ENCODE assay signal across 1 cellular context in the genomic region with DNA sequence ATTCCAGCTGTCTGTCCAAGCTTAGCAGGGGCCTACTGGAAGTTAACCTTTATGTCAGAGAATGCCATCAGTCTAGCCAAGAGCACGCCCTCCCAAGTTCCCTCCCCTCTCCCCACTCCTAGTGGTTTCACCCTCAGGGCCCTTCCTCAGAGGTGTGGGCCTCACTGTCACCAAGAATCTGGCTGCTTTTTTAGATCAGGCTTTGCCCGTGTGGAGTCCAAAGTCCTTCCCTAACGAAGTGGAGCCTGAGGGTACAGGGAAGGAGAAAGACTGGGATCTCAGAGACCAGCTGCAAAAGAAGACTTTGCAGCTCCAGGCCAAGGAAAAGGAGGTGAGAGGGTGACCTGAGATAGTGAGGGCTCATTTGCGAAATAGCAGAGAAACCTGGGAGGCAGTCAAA.
TF ChIP-seq lines count a peak whose summit lies in the region.

No MANE protein-coding gene starts in this region.

TF ChIP-seq in GM12878, 131 proteins besides CTCF, POLR2A, EP300 and RAD21:
- TF ChIP-seq, protein P1, sequence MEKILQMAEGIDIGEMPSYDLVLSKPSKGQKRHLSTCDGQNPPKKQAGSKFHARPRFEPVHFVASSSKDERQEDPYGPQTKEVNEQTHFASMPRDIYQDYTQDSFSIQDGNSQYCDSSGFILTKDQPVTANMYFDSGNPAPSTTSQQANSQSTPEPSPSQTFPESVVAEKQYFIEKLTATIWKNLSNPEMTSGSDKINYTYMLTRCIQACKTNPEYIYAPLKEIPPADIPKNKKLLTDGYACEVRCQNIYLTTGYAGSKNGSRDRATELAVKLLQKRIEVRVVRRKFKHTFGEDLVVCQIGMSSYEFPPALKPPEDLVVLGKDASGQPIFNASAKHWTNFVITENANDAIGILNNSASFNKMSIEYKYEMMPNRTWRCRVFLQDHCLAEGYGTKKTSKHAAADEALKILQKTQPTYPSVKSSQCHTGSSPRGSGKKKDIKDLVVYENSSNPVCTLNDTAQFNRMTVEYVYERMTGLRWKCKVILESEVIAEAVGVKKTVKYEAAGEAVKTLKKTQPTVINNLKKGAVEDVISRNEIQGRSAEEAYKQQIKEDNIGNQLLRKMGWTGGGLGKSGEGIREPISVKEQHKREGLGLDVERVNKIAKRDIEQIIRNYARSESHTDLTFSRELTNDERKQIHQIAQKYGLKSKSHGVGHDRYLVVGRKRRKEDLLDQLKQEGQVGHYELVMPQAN (conservative IDR thresholded peaks at IDR 0.05) = no peak
